ENCODE assay signal across 19 cellular contexts in the genomic region with DNA sequence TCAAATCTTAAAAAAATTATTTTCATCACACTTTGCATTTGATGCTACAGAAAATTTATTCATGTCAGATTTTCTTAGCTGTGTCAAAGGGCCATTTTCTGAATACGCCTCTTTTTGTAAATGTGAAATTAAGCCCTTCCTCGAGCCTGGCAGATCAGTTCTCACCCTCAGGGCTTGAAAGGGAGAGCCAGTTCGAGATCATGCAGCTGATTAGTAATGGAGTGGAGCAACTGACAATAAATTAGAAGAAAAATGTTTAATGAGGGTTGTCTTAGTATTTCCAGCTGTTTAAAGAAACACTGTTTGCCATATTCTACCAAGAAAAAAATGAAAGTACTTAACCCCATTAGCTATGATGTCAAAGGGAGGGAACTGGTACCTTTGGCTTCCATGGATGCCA. TPM values are rescaled to one million over a fixed set of nuclear protein-coding genes. Genes with fewer than 3 reads are reported as not detected.
"Had no signal": no experiment of that assay in that cellular context is flagged by ENCODE, and none has a peak within 500 bp of the region (broad histone marks: within the 10 kb centered on the region; RNA-seq: fewer than 3 reads in every experiment).

No MANE protein-coding gene starts in this region.

- H3K4me3 ChIP-seq: gastrocnemius medialis, heart right ventricle, mucosa of descending colon, psoas muscle, right lobe of liver, thoracic aorta, transverse colon had no signal

- ATAC-seq: effector memory CD8-positive, alpha-beta T cell; gastrocnemius medialis; heart right ventricle; left lobe of liver; mucosa of descending colon; naive thymus-derived CD8-positive, alpha-beta T cell; psoas muscle; right lobe of liver; stimulated activated effector memory CD8-positive, alpha-beta T cell treated with anti-CD3 and anti-CD28 coated beads, Interleukin-12 subunit alpha, Interleukin-12 subunit beta, amount 100 ng/mL, for 72 hours; stimulated activated naive CD8-positive, alpha-beta T cell treated with anti-CD3 and anti-CD28 coated beads, Interleukin-15, Interleukin-2, amounts not matched to agents 100 U/mL and 50 U/mL, for 24 hours had no signal

- DNase-seq: effector memory CD8-positive, alpha-beta T cell; erythroblast; gastrocnemius medialis; heart right ventricle; hypothalamus; kidney glomerular epithelial cell; mucosa of descending colon; naive thymus-derived CD8-positive, alpha-beta T cell; psoas muscle; retina; right lobe of liver; stimulated activated CD4-positive, alpha-beta T cell treated with anti-CD3 and anti-CD28 coated beads, Interleukin-4, amount 100 ng/mL, for 1 hour; stimulated activated CD8-positive, alpha-beta memory T cell treated with anti-CD3 and anti-CD28 coated beads, Interleukin-4, amount 100 ng/mL, for 48 hours; stimulated activated naive CD8-positive, alpha-beta T cell treated with anti-CD3 and anti-CD28 coated beads, Interleukin-15, Interleukin-2, amounts not matched to agents 100 U/mL and 50 U/mL, for 24 hours; transverse colon had no signal

- H3K27ac ChIP-seq: gastrocnemius medialis, heart right ventricle, neutrophil, psoas muscle, right lobe of liver, thoracic aorta, transverse colon had no signal

- H3K4me1 ChIP-seq: gastrocnemius medialis, psoas muscle, right lobe of liver, transverse colon had no signal

- H3K9me3 ChIP-seq: gastrocnemius medialis, neutrophil, right lobe of liver, transverse colon had no signal

- H3K27me3 ChIP-seq: gastrocnemius medialis, heart right ventricle, neutrophil, right lobe of liver, transverse colon had no signal

- H3K36me3 ChIP-seq: gastrocnemius medialis, neutrophil, right lobe of liver, transverse colon had no signal

RNA-seq across cellular contexts. Expression of a gene that starts 28.7 kb away (rescaled TPM):
- total RNA-seq: naive thymus-derived CD8-positive, alpha-beta T cell had no signal
